ENCODE assay signal across 26 cellular contexts in genomic region chr17:35679007-35679682, GRCh38. TPM values are rescaled to one million over a fixed set of nuclear protein-coding genes. Genes with fewer than 3 reads are reported as not detected.
DNase-seq lines count a peak whose midpoint lies in the region; ATAC-seq and TF ChIP-seq lines count a peak whose summit lies in the region.
"Had no signal": no experiment of that assay in that cellular context is flagged by ENCODE, and none has a peak within 500 bp of the region (broad histone marks: within the 10 kb centered on the region; RNA-seq: fewer than 3 reads in every experiment).

No MANE protein-coding gene starts in this region.

- H3K4me1 Mint-ChIP-seq in T-helper 1 cell treated with Interleukin-12 subunit alpha and Interleukin-12 subunit beta and Interleukin-4 antibody, amounts not matched to agents 30 μg/mL and 1 μg/mL, for 36 hours (ENCODE audit: low read depth), result peaks cover 16% of the 10 kb centered on the region
- H3K4me1 Mint-ChIP-seq in CD8-positive, alpha-beta memory T cell, result peaks cover 13 to 25% (median 15%) of the 10 kb centered on the region in 3 donors
- H3K4me1 Mint-ChIP-seq in activated T-helper 2 cell treated with anti-CD3 and anti-CD28 coated beads, Interferon-gamma antibody, Interleukin-2, Interleukin-4, amounts not matched to agents 10 μg/mL and 5 μg/mL and 100 μg/mL, durations not matched to agents 14 hours and 24 hours and 36 hours (ENCODE audit: low read depth), result peaks cover 14% of the 10 kb centered on the region
- H3K4me1 Mint-ChIP-seq in immature natural killer cell, result peaks cover 4 to 15% of the 10 kb centered on the region in 2 donors
- H3K4me1 Mint-ChIP-seq: activated B cell treated with CpG ODN at 0.5 μM for 24 hours, mesothelial cell of epicardium had no signal

- CTCF ChIA-PET in CD8-positive, alpha-beta memory T cell (lab: Charles Lee), result interaction anchor here (0.8 to 1.2 kb wide), 2 partner anchors 15 to 68 kb away, joined by 3 read pairs; no protein-coding TSS in a partner anchor

- H3K27me3 ChIP-seq in CD8-positive, alpha-beta memory T cell (ENCODE audit: insufficient read depth, low read length, poor library complexity, severe bottlenecking), result no peaks in the 10 kb centered on the region
- no peaks in the 10 kb centered on the region for H3K27me3 ChIP-seq in BE2C
- H3K27me3 ChIP-seq: esophagus squamous epithelium, gastrocnemius medialis, sigmoid colon, upper lobe of left lung had no signal

- H3K27ac Mint-ChIP-seq in T-helper 1 cell treated with Interleukin-12 subunit alpha and Interleukin-12 subunit beta and Interleukin-4 antibody, amounts not matched to agents 30 μg/mL and 1 μg/mL, for 36 hours, result peak overlapping the region; percentile 29
- H3K27ac Mint-ChIP-seq in CD8-positive, alpha-beta memory T cell, result peak overlapping the region in 7 of 8 donors; percentile 6 to 84 (median 61)
- peak overlapping the region; percentile 58 for H3K27ac Mint-ChIP-seq in activated T-helper 2 cell treated with anti-CD3 and anti-CD28 coated beads, Interferon-gamma antibody, Interleukin-2, Interleukin-4, amounts not matched to agents 10 μg/mL and 5 μg/mL and 100 μg/mL, durations not matched to agents 14 hours and 24 hours and 36 hours
- H3K27ac Mint-ChIP-seq in immature natural killer cell, result peak overlapping the region in 5 of 6 donors; percentile 9 to 87 (median 71)
- H3K27ac Mint-ChIP-seq: activated B cell treated with CpG ODN at 0.5 μM for 24 hours, endodermal cell, HFFc6, mesothelial cell of epicardium had no signal

- H3K4me1 ChIP-seq in CD8-positive, alpha-beta memory T cell (ENCODE audit: insufficient read depth, low read length), result no peaks in the 10 kb centered on the region
- H3K4me1 ChIP-seq in BE2C, result no peaks in the 10 kb centered on the region; the same call in 1 of the 2 replicates
- H3K4me1 ChIP-seq: esophagus squamous epithelium, gastrocnemius medialis, left ventricle myocardium inferior, sigmoid colon, upper lobe of left lung had no signal

- ATAC-seq in HG02678 (IDR thresholded peaks at IDR 0.05; ENCODE audit: unreplicated experiment), result no peak
- ATAC-seq: gastrocnemius medialis; naive thymus-derived CD8-positive, alpha-beta T cell had no signal

- no peak overlapping the region for H3K4me3 Mint-ChIP-seq in T-helper 1 cell treated with Interleukin-12 subunit alpha and Interleukin-12 subunit beta and Interleukin-4 antibody, amounts not matched to agents 30 μg/mL and 1 μg/mL, for 36 hours
- H3K4me3 Mint-ChIP-seq in CD8-positive, alpha-beta memory T cell, result no peak overlapping the region
- no peak overlapping the region for H3K4me3 Mint-ChIP-seq in activated T-helper 2 cell treated with anti-CD3 and anti-CD28 coated beads, Interferon-gamma antibody, Interleukin-2, Interleukin-4, amounts not matched to agents 10 μg/mL and 5 μg/mL and 100 μg/mL, durations not matched to agents 14 hours and 24 hours and 36 hours (ENCODE audit: low read depth)
- H3K4me3 Mint-ChIP-seq in immature natural killer cell, result no peak overlapping the region
- H3K4me3 Mint-ChIP-seq: activated B cell treated with CpG ODN at 0.5 μM for 24 hours; endodermal cell; HFFc6; mesothelial cell of epicardium; naive thymus-derived CD8-positive, alpha-beta T cell had no signal

- POLR2A ChIA-PET in CD8-positive, alpha-beta memory T cell (lab: Charles Lee), result no interaction called here

- H3K9me3 Mint-ChIP-seq in T-helper 1 cell treated with Interleukin-12 subunit alpha and Interleukin-12 subunit beta and Interleukin-4 antibody, amounts not matched to agents 30 μg/mL and 1 μg/mL, for 36 hours, result no peaks in the 10 kb centered on the region
- no peaks in the 10 kb centered on the region for H3K9me3 Mint-ChIP-seq in CD8-positive, alpha-beta memory T cell
- H3K9me3 Mint-ChIP-seq in activated T-helper 2 cell treated with anti-CD3 and anti-CD28 coated beads, Interferon-gamma antibody, Interleukin-2, Interleukin-4, amounts not matched to agents 10 μg/mL and 5 μg/mL and 100 μg/mL, durations not matched to agents 14 hours and 24 hours and 36 hours, result no peaks in the 10 kb centered on the region
- no peaks in the 10 kb centered on the region for H3K9me3 Mint-ChIP-seq in immature natural killer cell
- H3K9me3 Mint-ChIP-seq: activated B cell treated with CpG ODN at 0.5 μM for 24 hours; endodermal cell; HFFc6; naive thymus-derived CD8-positive, alpha-beta T cell had no signal

- DNase-seq in T-helper 1 cell (no peak), immature natural killer cell (no peak), BE2C (no peak), occipital lobe (lab: John Stamatoyannopoulos, UW) (no peak)
- no peak for DNase-seq in CD8-positive, alpha-beta memory T cell
- DNase-seq in activated T-helper 2 cell treated with anti-CD3 and anti-CD28 coated beads, Interferon-gamma antibody, Interleukin-2, Interleukin-4, amounts not matched to agents 10 μg/mL and 5 μg/mL and 100 μg/mL, durations not matched to agents 14 hours and 24 hours and 36 hours (ENCODE audit: low spot score), result no peak
- DNase-seq: activated B cell treated with CpG ODN at 0.5 μM for 24 hours; cortex of kidney; DMS53; endodermal cell; esophagus squamous epithelium; gastrocnemius medialis; GF-D8; HFFc6; hippocampal formation; left ventricle myocardium inferior; naive thymus-derived CD8-positive, alpha-beta T cell; NCI-H1105 treated with DMSO at 0.1 percent for 48 hours; NCI-H2081; sigmoid colon; upper lobe of left lung had no signal

- intact Hi-C loops in activated T-helper 2 cell treated with anti-CD3 and anti-CD28 coated beads, Interferon-gamma antibody, Interleukin-2, Interleukin-4, amounts not matched to agents 10 μg/mL and 5 μg/mL and 100 μg/mL, durations not matched to agents 14 hours and 24 hours and 36 hours (cut with micrococcal nuclease), result no loop called here

- no peak for TF ChIP-seq CTCF in BE2C (IDR thresholded peaks at IDR 0.05; ENCODE audit: low read depth, low read length)

- peaks cover 28% of the 10 kb centered on the region for H3K36me3 ChIP-seq in CD8-positive, alpha-beta memory T cell (ENCODE audit: insufficient read depth, low read length)
- peaks cover 39% of the 10 kb centered on the region for H3K36me3 ChIP-seq in BE2C

- no peaks in the 10 kb centered on the region for H3K9me3 ChIP-seq in CD8-positive, alpha-beta memory T cell (ENCODE audit: low read length)
- H3K9me3 ChIP-seq in BE2C, result no peaks in the 10 kb centered on the region
- H3K9me3 ChIP-seq: esophagus squamous epithelium, gastrocnemius medialis, left ventricle myocardium inferior, sigmoid colon, upper lobe of left lung had no signal

- no peak overlapping the region for H3K4me3 ChIP-seq in CD8-positive, alpha-beta memory T cell (ENCODE audit: low read length)
- no peak overlapping the region for H3K4me3 ChIP-seq in BE2C (ENCODE audit: low read depth, low read length)
- H3K4me3 ChIP-seq: esophagus squamous epithelium, gastrocnemius medialis, left ventricle myocardium inferior, sigmoid colon, SK-N-MC, upper lobe of left lung had no signal

- H3K27me3 Mint-ChIP-seq in T-helper 1 cell treated with Interleukin-12 subunit alpha and Interleukin-12 subunit beta and Interleukin-4 antibody, amounts not matched to agents 30 μg/mL and 1 μg/mL, for 36 hours (ENCODE audit: low read depth), result no peaks in the 10 kb centered on the region
- no peaks in the 10 kb centered on the region for H3K27me3 Mint-ChIP-seq in CD8-positive, alpha-beta memory T cell
- H3K27me3 Mint-ChIP-seq in activated T-helper 2 cell treated with anti-CD3 and anti-CD28 coated beads, Interferon-gamma antibody, Interleukin-2, Interleukin-4, amounts not matched to agents 10 μg/mL and 5 μg/mL and 100 μg/mL, durations not matched to agents 14 hours and 24 hours and 36 hours (ENCODE audit: low read depth), result no peaks in the 10 kb centered on the region
- no peaks in the 10 kb centered on the region for H3K27me3 Mint-ChIP-seq in immature natural killer cell (ENCODE audit: low read depth in 3 of 3)
- H3K27me3 Mint-ChIP-seq: activated B cell treated with CpG ODN at 0.5 μM for 24 hours; naive thymus-derived CD8-positive, alpha-beta T cell had no signal

- peaks cover 26% of the 10 kb centered on the region for H3K36me3 Mint-ChIP-seq in T-helper 1 cell treated with Interleukin-12 subunit alpha and Interleukin-12 subunit beta and Interleukin-4 antibody, amounts not matched to agents 30 μg/mL and 1 μg/mL, for 36 hours (ENCODE audit: low read depth)
- H3K36me3 Mint-ChIP-seq in CD8-positive, alpha-beta memory T cell, result peaks cover 15 to 80% (median 27%) of the 10 kb centered on the region in 3 donors
- H3K36me3 Mint-ChIP-seq in activated T-helper 2 cell treated with anti-CD3 and anti-CD28 coated beads, Interferon-gamma antibody, Interleukin-2, Interleukin-4, amounts not matched to agents 10 μg/mL and 5 μg/mL and 100 μg/mL, durations not matched to agents 14 hours and 24 hours and 36 hours (ENCODE audit: low read depth), result peaks cover 70% of the 10 kb centered on the region
- peaks cover 13 to 35% (median 26%) of the 10 kb centered on the region in 3 donors for H3K36me3 Mint-ChIP-seq in immature natural killer cell

- no peak overlapping the region for H3K27ac ChIP-seq in CD8-positive, alpha-beta memory T cell (ENCODE audit: low read depth, low read length)
- H3K27ac ChIP-seq: 22Rv1, esophagus squamous epithelium, gastrocnemius medialis, left ventricle myocardium inferior, sigmoid colon, SK-N-MC, upper lobe of left lung had no signal

RNA-seq across cellular contexts. Expression of gene RASL10B, which starts 52.3 kb away (rescaled TPM):
- under 1 TPM; 0.79 to 0.80 TPM for total RNA-seq in CD8-positive, alpha-beta memory T cell
- 0.12 TPM for polyA plus RNA-seq in CD8-positive, alpha-beta memory T cell
- 0.94 and 1.2 TPM in 2 replicates for total RNA-seq in activated T-helper 2 cell treated with anti-CD3 and anti-CD28 coated beads, Interferon-gamma antibody, Interleukin-2, Interleukin-4, amounts not matched to agents 10 μg/mL and 5 μg/mL and 100 μg/mL, durations not matched to agents 14 hours and 24 hours and 36 hours
- polyA plus RNA-seq in immature natural killer cell, result not detected
- polyA plus RNA-seq in BE2C (2012; ENCODE audit: insufficient read depth, insufficient read length, low read depth), result 23.4 TPM
- 5.1 TPM for total RNA-seq in occipital lobe
